ENCODE assay signal across 25 cellular contexts in the genomic region with DNA sequence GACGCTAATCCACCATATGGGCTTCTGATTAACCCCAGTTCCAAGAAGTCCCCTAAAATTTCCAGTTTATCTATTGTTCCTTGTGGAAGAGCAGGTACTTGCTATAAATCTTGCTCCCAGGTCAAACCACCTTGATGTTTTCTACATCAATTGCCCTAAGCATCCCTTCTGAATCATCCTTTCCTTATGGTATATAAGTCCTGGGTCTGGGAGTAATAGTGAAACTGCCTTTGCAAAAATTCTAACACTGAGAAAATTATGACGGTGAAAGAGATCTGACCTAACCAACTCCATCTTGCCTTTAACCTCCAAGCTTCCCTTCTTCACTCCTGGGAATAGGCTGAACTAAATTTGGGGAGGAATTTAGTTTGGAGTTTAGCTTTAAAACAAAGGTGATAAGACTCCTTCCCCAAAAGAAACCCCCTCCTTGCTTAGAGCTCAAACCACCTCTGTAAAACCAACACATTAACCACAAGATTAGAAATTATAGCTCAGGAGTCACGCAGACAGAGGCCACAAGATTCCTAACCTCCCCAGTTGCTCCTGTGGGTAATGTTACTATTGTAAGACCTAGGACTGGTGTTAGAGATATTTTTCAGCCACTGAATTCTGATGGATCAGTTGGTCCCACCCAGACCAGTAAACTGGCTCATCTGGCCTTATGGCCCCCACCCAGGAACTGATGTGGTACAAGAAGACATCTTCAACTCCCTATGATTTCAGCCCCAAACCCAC. TPM values are rescaled to one million over a fixed set of nuclear protein-coding genes. Genes with fewer than 3 reads are reported as not detected.
"Had no signal": no experiment of that assay in that cellular context is flagged by ENCODE, and none has a peak within 500 bp of the region (broad histone marks: within the 10 kb centered on the region; RNA-seq: fewer than 3 reads in every experiment).

No MANE protein-coding gene starts in this region.

- H3K4me1 Mint-ChIP-seq: naive B cell had no signal

- H3K9me3 Mint-ChIP-seq: memory B cell, naive B cell, type B pancreatic cell had no signal

- ATAC-seq: left cardiac atrium, lower lobe of right lung, sciatic nerve had no signal

- H3K4me2 ChIP-seq: hepatocyte had no signal

- H3K36me3 Mint-ChIP-seq: naive B cell, type B pancreatic cell had no signal

- H2AFZ ChIP-seq: hepatocyte had no signal

- H3K4me1 ChIP-seq: left ventricle myocardium inferior, lower lobe of right lung, suprapubic skin, thyroid gland had no signal

- H3K27ac Mint-ChIP-seq: memory B cell, type B pancreatic cell had no signal

- H3K4me3 Mint-ChIP-seq: memory B cell, naive B cell, type B pancreatic cell had no signal

- H3K79me2 ChIP-seq: hepatocyte had no signal

- H3K4me3 ChIP-seq: dorsolateral prefrontal cortex, hepatocyte, left ventricle myocardium inferior, lower lobe of right lung, skin epidermis, suprapubic skin, thyroid gland had no signal

- H3K9me3 ChIP-seq: left ventricle myocardium inferior, lower lobe of right lung, neutrophil, suprapubic skin, thyroid gland had no signal

- DNase-seq: cortex of kidney; dorsolateral prefrontal cortex; effector CD8-positive, alpha-beta T cell; foreskin melanocyte; head of caudate nucleus; kidney; left cardiac atrium; left ventricle myocardium inferior; lower lobe of right lung; midbrain; naive B cell; stimulated activated CD4-positive, alpha-beta T cell treated with anti-CD3 and anti-CD28 coated beads, Interleukin-2, amount 100 ng/mL, for 24 hours; stimulated activated CD4-positive, alpha-beta T cell treated with anti-CD3 and anti-CD28 coated beads, Interleukin-4, amount 100 ng/mL, for 4 hours; stimulated activated naive CD4-positive, alpha-beta T cell; thyroid gland had no signal

- H3K27me3 ChIP-seq: neutrophil, suprapubic skin, thyroid gland had no signal

- H3K27ac ChIP-seq: dorsolateral prefrontal cortex, hepatocyte, left ventricle myocardium inferior, lower lobe of right lung, neutrophil, skin epidermis, suprapubic skin, thyroid gland had no signal

- H3K36me3 ChIP-seq: left ventricle myocardium inferior, lower lobe of right lung, neutrophil, suprapubic skin, thyroid gland had no signal

RNA-seq across cellular contexts. Expression of a gene that starts 33.8 kb away (rescaled TPM):
- total RNA-seq: osteocyte, pulmonary artery endothelial cell had no signal

RNA-seq across cellular contexts. Expression of a gene that starts 44.4 kb away (rescaled TPM):
- total RNA-seq: osteocyte had no signal
- polyA plus RNA-seq: hepatocyte, neural cell had no signal
